ENCODE assay signal across 1 cellular context in genomic region chr22:49930596-49931412, GRCh38.
TF ChIP-seq lines count a peak whose summit lies in the region.

No MANE protein-coding gene starts in this region.

TF ChIP-seq in K562, 482 proteins besides CTCF, POLR2A, EP300 and RAD21 (continued from another document):
- TF ChIP-seq ARID2 (IDR thresholded peaks at IDR 0.05) (0 out of 2 replicates have a peak, but pooled peaks have one; percentile 14), JUND (IDR thresholded peaks at IDR 0.05; ENCODE audit: borderline replicate concordance, low read depth, low read length) (0 out of 2 replicates have a peak, but pooled peaks have one; percentile 9), JUND (tag; IDR thresholded peaks at IDR 0.05; ENCODE audit: borderline replicate concordance, low read depth, low read length) (no peak), KHSRP (IDR thresholded peaks at IDR 0.05) (no peak), CC2D1A (IDR thresholded peaks at IDR 0.05) (peak; percentile 52), IRF2 (CRISPR knock-in tag; IDR thresholded peaks at IDR 0.05) (no peak), TFAP4 (CRISPR knock-in tag; IDR thresholded peaks at IDR 0.05; ENCODE audit: borderline replicate concordance) (peak; percentile 54), SMC3 (conservative IDR thresholded peaks at IDR 0.05; ENCODE audit: insufficient read depth, low read depth, low read length) (peak; percentile 19; the same call in 1 of the 2 replicates), CREM (IDR thresholded peaks at IDR 0.05; ENCODE audit: low read depth) (0 out of 2 replicates have a peak, but pooled peaks have one; percentile 24), DEAF1 (CRISPR knock-in tag; IDR thresholded peaks at IDR 0.05) (0 out of 2 replicates have a peak, but pooled peaks have one; percentile 32), MIER1 (IDR thresholded peaks at IDR 0.05; ENCODE audit: low read depth) (no peak), RB1 (IDR thresholded peaks at IDR 0.05; ENCODE audit: low read depth) (0 out of 2 replicates have a peak, but pooled peaks have one; percentile 23), STAG1 (CRISPR knock-in tag; IDR thresholded peaks at IDR 0.05; ENCODE audit: borderline replicate concordance) (peak; percentile 35; the same call in 1 of the 2 replicates), ZNF133 (CRISPR knock-in tag; IDR thresholded peaks at IDR 0.05) (no peak), DPF2 (IDR thresholded peaks at IDR 0.05) (no peak)
TF ChIP-seq in K562: peak in this region for 11.
